In the genomic region with DNA sequence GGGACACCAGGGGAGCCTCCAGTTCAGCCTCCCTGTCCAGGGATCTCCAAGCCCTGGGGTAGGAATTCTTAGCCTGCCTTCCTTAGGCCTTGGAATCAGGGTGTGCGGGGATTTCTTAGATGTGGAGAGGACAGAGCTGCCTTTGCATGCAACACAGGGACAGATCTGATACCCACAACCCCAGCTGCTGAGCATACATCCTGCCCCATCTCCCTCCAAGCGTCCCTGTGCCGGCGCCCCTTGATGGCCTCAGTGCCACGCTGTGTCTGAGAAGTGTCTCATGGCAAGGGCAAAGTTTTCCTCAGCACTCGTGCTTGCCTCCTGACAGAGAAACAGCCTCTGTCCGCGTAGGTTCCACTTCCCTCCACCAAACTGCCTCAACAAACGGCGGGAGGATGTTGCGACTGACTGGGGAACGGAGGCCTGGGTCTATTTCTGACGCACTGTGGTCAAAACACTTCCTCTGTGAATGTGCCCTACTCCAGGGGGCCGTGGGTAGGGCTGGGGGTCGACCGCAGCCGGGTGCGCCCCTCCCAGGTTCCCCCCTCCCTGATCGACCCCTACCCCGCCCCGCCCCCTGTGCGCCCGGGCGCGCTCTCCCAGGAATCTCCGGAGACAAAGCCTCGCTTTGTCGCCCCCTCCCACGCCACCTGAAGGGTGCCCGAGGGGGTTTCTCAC, we compare ENCODE assay signal across 8 cellular contexts. TPM values are rescaled to one million over a fixed set of nuclear protein-coding genes. Genes with fewer than 3 reads are reported as not detected.
A peak's percentile ranks its signal among the peaks of the same experiment; 100 is the strongest.
DNase-seq lines count a peak whose midpoint lies in the region; ATAC-seq and TF ChIP-seq lines count a peak whose summit lies in the region.

No MANE protein-coding gene starts in this region.

- no peaks in the 10 kb centered on the region for H3K9me3 Mint-ChIP-seq in activated T-helper 1 cell treated with anti-CD3 and anti-CD28 coated beads, Interleukin-12 subunit alpha, Interleukin-12 subunit beta, Interleukin-2, Interleukin-4 antibody, amounts not matched to agents 30 ng/mL and 10 ng/mL and 1 ng/mL, durations not matched to agents 14 hours and 24 hours and 36 hours
- H3K9me3 Mint-ChIP-seq in progenitor cell of endocrine pancreas (ENCODE audit: low read depth), result no peaks in the 10 kb centered on the region

- no TSS peak for BruUV-seq in PC-3 (replicated peaks; lab: Mats Ljungman, UMichigan)

- H3F3A ChIP-seq in PC-3 (ENCODE audit: low read length, unreplicated experiment), result no peaks in the 10 kb centered on the region

- H3K4me3 Mint-ChIP-seq in activated T-helper 1 cell treated with anti-CD3 and anti-CD28 coated beads, Interleukin-12 subunit alpha, Interleukin-12 subunit beta, Interleukin-2, Interleukin-4 antibody, amounts not matched to agents 30 ng/mL and 10 ng/mL and 1 ng/mL, durations not matched to agents 14 hours and 24 hours and 36 hours, result peak overlapping the region; percentile 97
- peak overlapping the region; percentile 95 for H3K4me3 Mint-ChIP-seq in progenitor cell of endocrine pancreas (ENCODE audit: low read depth)

- H3K27me3 Mint-ChIP-seq in activated T-helper 1 cell treated with anti-CD3 and anti-CD28 coated beads, Interleukin-12 subunit alpha, Interleukin-12 subunit beta, Interleukin-2, Interleukin-4 antibody, amounts not matched to agents 30 ng/mL and 10 ng/mL and 1 ng/mL, durations not matched to agents 14 hours and 24 hours and 36 hours (ENCODE audit: insufficient read depth), result no peaks in the 10 kb centered on the region
- peaks cover 5% of the 10 kb centered on the region for H3K27me3 Mint-ChIP-seq in progenitor cell of endocrine pancreas

- WGBS in gastroesophageal sphincter (ENCODE audit: low coverage in 1 of 2), 2 donors, result no CpG with 5 or more reads among the region's 30 CpGs

- ATAC-seq in GM18861 (IDR thresholded peaks at IDR 0.05; ENCODE audit: unreplicated experiment) (peak; percentile 25), HG02885 (IDR thresholded peaks at IDR 0.05; ENCODE audit: poor library complexity, unreplicated experiment) (peak; percentile 30), PC-3 (no peak), gastroesophageal sphincter (peak; percentile 7)

- H3K79me2 ChIP-seq in PC-3 (ENCODE audit: low read length), result no peaks in the 10 kb centered on the region

- POLR2A ChIA-PET in PC-3 (lab: Charles Lee; ENCODE audit: unreplicated experiment), result no interaction called here

- intact Hi-C loops in PC-3 (cut with micrococcal nuclease), result loop anchor here (1.0 kb wide), 1 partner anchor 13 kb away; no protein-coding TSS in a partner anchor
- intact Hi-C loops in activated T-helper 1 cell treated with anti-CD3 and anti-CD28 coated beads, Interleukin-12 subunit alpha, Interleukin-12 subunit beta, Interleukin-2, Interleukin-4 antibody, amounts not matched to agents 30 ng/mL and 10 ng/mL and 1 ng/mL, durations not matched to agents 14 hours and 24 hours and 36 hours (cut with micrococcal nuclease), result loop anchor here (1.0 to 10.0 kb wide), 9 partner anchors 14 to 1423 kb away; a partner anchor contains a TSS

- no peaks in the 10 kb centered on the region for H3K27me3 ChIP-seq in PC-3 (ENCODE audit: low read length)
- no peaks in the 10 kb centered on the region for H3K27me3 ChIP-seq in gastroesophageal sphincter

- H3K4me1 ChIP-seq in PC-3 (ENCODE audit: insufficient read depth, low read length) (peaks cover 18% of the 10 kb centered on the region; the same call in 1 of the 2 replicates), gastroesophageal sphincter (peaks cover 0 to 32% (median 12%) of the 10 kb centered on the region in 3 donors)

- DNase-seq in PC-3 (no peak), progenitor cell of endocrine pancreas (ENCODE audit: low spot score, unreplicated experiment) (no peak), EL (no peak), putamen (ENCODE audit: low spot score) (no peak)
- DNase-seq in activated T-helper 1 cell treated with anti-CD3 and anti-CD28 coated beads, Interleukin-12 subunit alpha, Interleukin-12 subunit beta, Interleukin-2, Interleukin-4 antibody, amounts not matched to agents 30 ng/mL and 10 ng/mL and 1 ng/mL, durations not matched to agents 14 hours and 24 hours and 36 hours (ENCODE audit: low spot score), result peak; percentile 58

- H3K27ac Mint-ChIP-seq in activated T-helper 1 cell treated with anti-CD3 and anti-CD28 coated beads, Interleukin-12 subunit alpha, Interleukin-12 subunit beta, Interleukin-2, Interleukin-4 antibody, amounts not matched to agents 30 ng/mL and 10 ng/mL and 1 ng/mL, durations not matched to agents 14 hours and 24 hours and 36 hours, result peak overlapping the region; percentile 97
- peak overlapping the region; percentile 88 for H3K27ac Mint-ChIP-seq in progenitor cell of endocrine pancreas

- H3K4me1 Mint-ChIP-seq in activated T-helper 1 cell treated with anti-CD3 and anti-CD28 coated beads, Interleukin-12 subunit alpha, Interleukin-12 subunit beta, Interleukin-2, Interleukin-4 antibody, amounts not matched to agents 30 ng/mL and 10 ng/mL and 1 ng/mL, durations not matched to agents 14 hours and 24 hours and 36 hours (ENCODE audit: low read depth), result peaks cover 63% of the 10 kb centered on the region
- peaks cover 12% of the 10 kb centered on the region for H3K4me1 Mint-ChIP-seq in progenitor cell of endocrine pancreas (ENCODE audit: low read depth)

- H3K4me3 ChIP-seq in PC-3 (ENCODE audit: low read length), result peak overlapping the region; percentile 84
- H3K4me3 ChIP-seq in gastroesophageal sphincter, result peak overlapping the region; percentile 60 to 87

- H3K36me3 ChIP-seq in PC-3 (ENCODE audit: low read depth, low read length) (no peaks in the 10 kb centered on the region), gastroesophageal sphincter (peaks cover 0 to 13% of the 10 kb centered on the region in 2 donors)

- peak overlapping the region; percentile 89 for H2AFZ ChIP-seq in PC-3 (ENCODE audit: low read length)

- H3K9me3 ChIP-seq in PC-3 (ENCODE audit: low read length) (no peaks in the 10 kb centered on the region), gastroesophageal sphincter (no peaks in the 10 kb centered on the region)

- no peak overlapping the region; the same call in 1 of the 2 replicates for H3K9ac ChIP-seq in PC-3 (ENCODE audit: low read length)

- H3K9me2 ChIP-seq in PC-3 (replicated peaks; ENCODE audit: low read length), result no peaks in the 10 kb centered on the region

- no peaks in the 10 kb centered on the region for H4K20me1 ChIP-seq in PC-3 (ENCODE audit: low read length)

- TF ChIP-seq POLR2A in gastroesophageal sphincter (IDR thresholded peaks at IDR 0.05), result no peak

- no peak for TF ChIP-seq EP300 in gastroesophageal sphincter (IDR thresholded peaks at IDR 0.05)

- peaks cover 32% of the 10 kb centered on the region for H3K36me3 Mint-ChIP-seq in activated T-helper 1 cell treated with anti-CD3 and anti-CD28 coated beads, Interleukin-12 subunit alpha, Interleukin-12 subunit beta, Interleukin-2, Interleukin-4 antibody, amounts not matched to agents 30 ng/mL and 10 ng/mL and 1 ng/mL, durations not matched to agents 14 hours and 24 hours and 36 hours (ENCODE audit: low read depth)
- peaks cover 7% of the 10 kb centered on the region for H3K36me3 Mint-ChIP-seq in progenitor cell of endocrine pancreas (ENCODE audit: insufficient read depth)

- H3K27ac ChIP-seq in PC-3 (ENCODE audit: low read length) (no peak overlapping the region), gastroesophageal sphincter (peak overlapping the region in 3 of 4 donors; percentile 76 to 82 (median 81))

- peak overlapping the region; percentile 89 for H3K4me2 ChIP-seq in PC-3 (ENCODE audit: low read length)

- TF ChIP-seq CTCF in PC-3 (conservative IDR thresholded peaks at IDR 0.05; ENCODE audit: low read depth, low read length), result no peak
- no peak for TF ChIP-seq CTCF in gastroesophageal sphincter (IDR thresholded peaks at IDR 0.05)
- TF ChIP-seq CTCF in progenitor cell of endocrine pancreas (IDR thresholded peaks at IDR 0.05; ENCODE audit: unreplicated experiment), result no peak

- CTCF ChIA-PET in PC-3 (lab: Charles Lee), result no interaction called here

RNA-seq across cellular contexts. Expression of a gene that starts 0.9 kb away (rescaled TPM):
- total RNA-seq in PC-3 (2014; rRNA removed) (9.1 and 17.9 TPM in 2 replicates), gastroesophageal sphincter (10 to 100 TPM; 13.6 to 26.8 (median 20.9) TPM), progenitor cell of endocrine pancreas (101 and 102 TPM in 2 replicates)
- 40.8 and 47.1 TPM in 2 replicates for total RNA-seq in activated T-helper 1 cell treated with anti-CD3 and anti-CD28 coated beads, Interleukin-12 subunit alpha, Interleukin-12 subunit beta, Interleukin-2, Interleukin-4 antibody, amounts not matched to agents 30 ng/mL and 10 ng/mL and 1 ng/mL, durations not matched to agents 14 hours and 24 hours and 36 hours

RNA-seq across cellular contexts. Expression of a gene that starts 14.1 kb away (rescaled TPM):
- 12.6 and 13.8 TPM in 2 replicates for total RNA-seq in PC-3 (2014; rRNA removed)
- 18.5 and 19.1 TPM in 2 replicates for total RNA-seq in activated T-helper 1 cell treated with anti-CD3 and anti-CD28 coated beads, Interleukin-12 subunit alpha, Interleukin-12 subunit beta, Interleukin-2, Interleukin-4 antibody, amounts not matched to agents 30 ng/mL and 10 ng/mL and 1 ng/mL, durations not matched to agents 14 hours and 24 hours and 36 hours
- 1 to 10 TPM; 3.5 to 7.5 (median 6.4) TPM for total RNA-seq in gastroesophageal sphincter
- total RNA-seq in progenitor cell of endocrine pancreas, result 13.6 and 17.5 TPM in 2 replicates

RNA-seq across cellular contexts. Expression of a gene that starts 14.2 kb away (rescaled TPM):
- total RNA-seq in PC-3 (2014; rRNA removed), result 0.62 and 2.1 TPM in 2 replicates
- total RNA-seq in activated T-helper 1 cell treated with anti-CD3 and anti-CD28 coated beads, Interleukin-12 subunit alpha, Interleukin-12 subunit beta, Interleukin-2, Interleukin-4 antibody, amounts not matched to agents 30 ng/mL and 10 ng/mL and 1 ng/mL, durations not matched to agents 14 hours and 24 hours and 36 hours, result 0.13 and 0.29 TPM in 2 replicates
- total RNA-seq in gastroesophageal sphincter, result 1 to 10 TPM; 1.9 to 9.0 (median 2.5) TPM
- 7.0 and 7.9 TPM in 2 replicates for total RNA-seq in progenitor cell of endocrine pancreas

RNA-seq across cellular contexts. Expression of a gene that starts 28.4 kb away (rescaled TPM):
- total RNA-seq in PC-3 (2014; rRNA removed) (4.5 and 6.1 TPM in 2 replicates), gastroesophageal sphincter (1 to 10 TPM; 6.2 to 8.9 (median 7.0) TPM), progenitor cell of endocrine pancreas (10.8 and 11.4 TPM in 2 replicates)
- total RNA-seq in activated T-helper 1 cell treated with anti-CD3 and anti-CD28 coated beads, Interleukin-12 subunit alpha, Interleukin-12 subunit beta, Interleukin-2, Interleukin-4 antibody, amounts not matched to agents 30 ng/mL and 10 ng/mL and 1 ng/mL, durations not matched to agents 14 hours and 24 hours and 36 hours, result 19.5 and 20.8 TPM in 2 replicates
